In the genomic region with DNA sequence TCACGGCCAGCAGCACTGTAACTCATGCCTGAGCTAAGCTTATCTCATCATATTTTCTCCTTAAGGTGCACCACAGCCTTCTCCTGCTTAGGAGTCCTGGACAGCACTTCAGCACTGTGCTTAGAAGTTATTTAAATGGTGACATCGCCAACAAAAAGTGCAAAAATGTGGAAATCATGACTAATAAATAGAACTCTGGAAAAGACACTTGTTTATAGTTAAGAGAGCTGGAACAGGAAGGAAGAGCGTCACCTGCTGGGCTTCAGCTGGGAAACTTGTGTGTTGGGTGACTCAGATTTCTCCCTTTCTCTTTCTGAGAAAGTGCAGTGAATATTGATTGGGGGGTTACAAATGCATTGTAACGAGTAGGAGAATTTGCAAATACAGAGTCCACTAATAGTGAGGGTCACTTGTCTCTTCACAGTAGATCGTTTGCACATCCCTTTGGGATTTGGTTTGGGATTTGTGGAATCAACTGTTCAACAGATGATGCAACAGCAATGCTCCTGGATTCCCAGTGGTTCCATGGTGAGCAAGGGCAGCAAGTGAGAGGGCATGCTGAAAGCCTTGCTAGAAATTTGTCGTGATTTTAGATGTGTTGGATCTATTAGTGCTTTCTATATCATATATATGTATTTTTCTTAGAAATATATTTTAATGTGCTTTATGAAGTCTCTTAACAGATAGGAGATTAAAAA, we compare ENCODE assay signal across 1 cellular context.
TF ChIP-seq lines count a peak whose summit lies in the region.

No MANE protein-coding gene starts in this region.

TF ChIP-seq in SK-N-SH, 30 proteins besides CTCF, POLR2A, EP300 and RAD21 (continued from another document):
- no peak for TF ChIP-seq TAF1 (IDR thresholded peaks at IDR 0.05; ENCODE audit: borderline replicate concordance, low read depth, low read length)
